In the genomic region with DNA sequence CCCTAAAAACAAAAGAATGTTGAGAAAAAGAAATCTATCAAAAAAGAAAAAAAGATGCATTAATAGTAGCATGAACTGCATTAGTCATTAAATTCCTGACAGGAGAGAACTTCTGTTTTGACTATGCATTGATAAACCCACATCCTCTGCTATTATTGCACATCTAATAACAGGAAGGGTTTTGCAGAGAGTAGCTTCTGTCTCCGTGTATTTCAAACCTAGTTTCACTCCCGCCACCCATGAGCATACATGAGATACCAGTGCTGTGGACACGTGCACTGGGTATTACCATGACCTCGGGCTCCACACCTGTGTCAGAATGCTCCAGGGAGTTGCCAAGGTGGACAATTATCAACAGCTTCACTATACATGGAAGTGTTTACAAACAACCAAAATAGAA, we compare ENCODE assay signal across 15 cellular contexts.
DNase-seq lines count a peak whose midpoint lies in the region; ATAC-seq, FAIRE-seq and TF ChIP-seq lines count a peak whose summit lies in the region.
"Had no signal": no experiment of that assay in that cellular context is flagged by ENCODE, and none has a peak within 500 bp of the region (broad histone marks: within the 10 kb centered on the region; RNA-seq: fewer than 3 reads in every experiment).

No MANE protein-coding gene starts in this region.

- no peak for FAIRE-seq in GM12891 (lab: Jason Lieb, UNC)

- DNase-seq in HT1080 (ENCODE audit: low read depth) = peak; percentile 4
- DNase-seq in dermis blood vessel endothelial cell = no peak
- no peak for DNase-seq in stimulated activated CD4-positive, alpha-beta T cell treated with anti-CD3 and anti-CD28 coated beads, Interleukin-1b, Interleukin-23, amount 100 ng/mL, for 48 hours
- DNase-seq in GM12891 (ENCODE audit: insufficient read length, low spot score) = no peak
- no peak for DNase-seq in putamen (ENCODE audit: low spot score)
- DNase-seq: amygdala; Calu3; H9; islet precursor cell; NCI-H1694; NK-92 treated with Interleukin-12 subunit alpha and Interleukin-12 subunit beta, amount 100 ng/mL, for 24 hours had no signal

- ATAC-seq in GM19395 (IDR thresholded peaks at IDR 0.05; ENCODE audit: unreplicated experiment) = peak; percentile 80
- ATAC-seq in HG02884 (IDR thresholded peaks at IDR 0.05; ENCODE audit: unreplicated experiment) = peak; percentile 80
- ATAC-seq: sciatic nerve, WTC11 had no signal

- no peak for TF ChIP-seq POLR2A in GM12891 (IDR thresholded peaks at IDR 0.05; ENCODE audit: low read depth, low read length)

TF ChIP-seq in GM12891, 5 proteins besides CTCF, POLR2A, EP300 and RAD21:
- TF ChIP-seq TAF1 (IDR thresholded peaks at IDR 0.05; ENCODE audit: low read depth, low read length) (no peak), POLR2AphosphoS5 (IDR thresholded peaks at IDR 0.05; ENCODE audit: low read depth, low read length) (no peak), PAX5 (IDR thresholded peaks at IDR 0.05; ENCODE audit: insufficient read depth, low read length, severe bottlenecking) (no peak), POU2F2 (IDR thresholded peaks at IDR 0.05; ENCODE audit: low read depth, low read length) (no peak), SPI1 (IDR thresholded peaks at IDR 0.05; ENCODE audit: low read depth, low read length) (no peak)
